ENCODE assay signal across 1 cellular context in the genomic region with DNA sequence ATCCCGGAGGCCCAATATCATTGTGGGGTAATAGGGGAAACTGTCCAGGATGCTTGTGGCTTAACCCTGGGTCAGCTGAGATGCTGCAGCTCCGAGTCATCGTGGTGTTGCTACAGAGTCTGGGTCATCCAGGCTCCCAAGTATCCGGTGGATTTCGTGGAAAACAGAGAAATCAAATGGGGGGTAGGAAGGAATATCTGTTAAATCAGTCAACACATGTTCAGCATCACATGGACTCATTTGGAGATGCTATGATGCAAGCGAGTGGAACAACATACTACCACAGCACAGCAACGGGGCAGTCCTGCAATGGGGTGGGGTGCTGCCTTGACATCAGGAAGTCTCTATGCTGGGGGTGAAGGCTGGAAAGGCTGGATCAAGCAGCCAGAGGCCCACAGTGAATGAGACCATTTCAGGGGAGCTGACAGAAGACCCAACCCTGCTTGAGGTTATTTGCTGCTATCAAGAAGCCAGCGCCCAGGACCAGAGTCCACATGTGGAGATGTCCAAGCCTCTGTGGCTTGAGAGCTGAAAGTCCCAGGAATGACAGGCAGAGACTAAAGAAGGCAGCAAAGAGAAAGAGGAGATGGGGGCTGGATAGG.
TF ChIP-seq lines count a peak whose summit lies in the region.

No MANE protein-coding gene starts in this region.

TF ChIP-seq in GM23338, 12 proteins besides CTCF, POLR2A, EP300 and RAD21 (continued from another document):
- TF ChIP-seq, protein P1, sequence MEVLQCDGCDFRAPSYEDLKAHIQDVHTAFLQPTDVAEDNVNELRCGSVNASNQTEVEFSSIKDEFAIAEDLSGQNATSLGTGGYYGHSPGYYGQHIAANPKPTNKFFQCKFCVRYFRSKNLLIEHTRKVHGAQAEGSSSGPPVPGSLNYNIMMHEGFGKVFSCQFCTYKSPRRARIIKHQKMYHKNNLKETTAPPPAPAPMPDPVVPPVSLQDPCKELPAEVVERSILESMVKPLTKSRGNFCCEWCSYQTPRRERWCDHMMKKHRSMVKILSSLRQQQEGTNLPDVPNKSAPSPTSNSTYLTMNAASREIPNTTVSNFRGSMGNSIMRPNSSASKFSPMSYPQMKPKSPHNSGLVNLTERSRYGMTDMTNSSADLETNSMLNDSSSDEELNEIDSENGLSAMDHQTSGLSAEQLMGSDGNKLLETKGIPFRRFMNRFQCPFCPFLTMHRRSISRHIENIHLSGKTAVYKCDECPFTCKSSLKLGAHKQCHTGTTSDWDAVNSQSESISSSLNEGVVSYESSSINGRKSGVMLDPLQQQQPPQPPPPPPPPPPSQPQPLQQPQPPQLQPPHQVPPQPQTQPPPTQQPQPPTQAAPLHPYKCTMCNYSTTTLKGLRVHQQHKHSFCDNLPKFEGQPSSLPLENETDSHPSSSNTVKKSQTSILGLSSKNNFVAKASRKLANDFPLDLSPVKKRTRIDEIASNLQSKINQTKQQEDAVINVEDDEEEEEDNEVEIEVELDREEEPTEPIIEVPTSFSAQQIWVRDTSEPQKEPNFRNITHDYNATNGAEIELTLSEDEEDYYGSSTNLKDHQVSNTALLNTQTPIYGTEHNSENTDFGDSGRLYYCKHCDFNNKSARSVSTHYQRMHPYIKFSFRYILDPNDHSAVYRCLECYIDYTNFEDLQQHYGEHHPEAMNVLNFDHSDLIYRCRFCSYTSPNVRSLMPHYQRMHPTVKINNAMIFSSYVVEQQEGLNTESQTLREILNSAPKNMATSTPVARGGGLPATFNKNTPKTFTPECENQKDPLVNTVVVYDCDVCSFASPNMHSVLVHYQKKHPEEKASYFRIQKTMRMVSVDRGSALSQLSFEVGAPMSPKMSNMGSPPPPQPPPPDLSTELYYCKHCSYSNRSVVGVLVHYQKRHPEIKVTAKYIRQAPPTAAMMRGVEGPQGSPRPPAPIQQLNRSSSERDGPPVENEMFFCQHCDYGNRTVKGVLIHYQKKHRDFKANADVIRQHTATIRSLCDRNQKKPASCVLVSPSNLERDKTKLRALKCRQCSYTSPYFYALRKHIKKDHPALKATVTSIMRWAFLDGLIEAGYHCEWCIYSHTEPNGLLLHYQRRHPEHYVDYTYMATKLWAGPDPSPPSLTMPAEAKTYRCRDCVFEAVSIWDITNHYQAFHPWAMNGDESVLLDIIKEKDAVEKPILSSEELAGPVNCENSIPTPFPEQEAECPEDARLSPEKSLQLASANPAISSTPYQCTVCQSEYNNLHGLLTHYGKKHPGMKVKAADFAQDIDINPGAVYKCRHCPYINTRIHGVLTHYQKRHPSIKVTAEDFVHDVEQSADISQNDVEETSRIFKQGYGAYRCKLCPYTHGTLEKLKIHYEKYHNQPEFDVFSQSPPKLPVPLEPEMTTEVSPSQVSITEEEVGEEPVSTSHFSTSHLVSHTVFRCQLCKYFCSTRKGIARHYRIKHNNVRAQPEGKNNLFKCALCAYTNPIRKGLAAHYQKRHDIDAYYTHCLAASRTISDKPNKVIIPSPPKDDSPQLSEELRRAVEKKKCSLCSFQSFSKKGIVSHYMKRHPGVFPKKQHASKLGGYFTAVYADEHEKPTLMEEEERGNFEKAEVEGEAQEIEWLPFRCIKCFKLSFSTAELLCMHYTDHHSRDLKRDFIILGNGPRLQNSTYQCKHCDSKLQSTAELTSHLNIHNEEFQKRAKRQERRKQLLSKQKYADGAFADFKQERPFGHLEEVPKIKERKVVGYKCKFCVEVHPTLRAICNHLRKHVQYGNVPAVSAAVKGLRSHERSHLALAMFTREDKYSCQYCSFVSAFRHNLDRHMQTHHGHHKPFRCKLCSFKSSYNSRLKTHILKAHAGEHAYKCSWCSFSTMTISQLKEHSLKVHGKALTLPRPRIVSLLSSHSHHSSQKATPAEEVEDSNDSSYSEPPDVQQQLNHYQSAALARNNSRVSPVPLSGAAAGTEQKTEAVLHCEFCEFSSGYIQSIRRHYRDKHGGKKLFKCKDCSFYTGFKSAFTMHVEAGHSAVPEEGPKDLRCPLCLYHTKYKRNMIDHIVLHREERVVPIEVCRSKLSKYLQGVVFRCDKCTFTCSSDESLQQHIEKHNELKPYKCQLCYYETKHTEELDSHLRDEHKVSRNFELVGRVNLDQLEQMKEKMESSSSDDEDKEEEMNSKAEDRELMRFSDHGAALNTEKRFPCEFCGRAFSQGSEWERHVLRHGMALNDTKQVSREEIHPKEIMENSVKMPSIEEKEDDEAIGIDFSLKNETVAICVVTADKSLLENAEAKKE (CRISPR knock-in tag; IDR thresholded peaks at IDR 0.05): no peak
